20 cellular contexts compared by ENCODE assay signal in the genomic region with DNA sequence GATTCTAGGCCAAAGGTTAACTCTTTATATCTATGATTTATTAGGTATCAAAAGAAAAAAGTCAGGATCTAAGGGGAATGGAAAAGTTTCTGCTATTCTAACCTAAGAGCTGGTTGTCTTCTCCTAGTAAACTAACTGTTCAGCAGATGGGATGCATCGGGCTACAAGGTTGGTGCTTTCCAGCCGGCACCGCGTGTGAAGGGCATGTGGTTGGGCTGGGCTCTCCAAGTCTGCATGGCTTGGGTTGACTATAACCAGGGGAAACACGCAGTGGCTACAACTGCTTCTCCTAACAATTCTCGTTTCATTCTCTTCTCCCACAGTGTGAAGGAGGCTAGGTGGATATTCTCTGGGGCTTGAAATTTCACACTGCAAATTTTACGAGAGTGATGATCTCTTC.
"Had no signal": no experiment of that assay in that cellular context is flagged by ENCODE, and none has a peak within 500 bp of the region (broad histone marks: within the 10 kb centered on the region; RNA-seq: fewer than 3 reads in every experiment).

No MANE protein-coding gene starts in this region.

- H3K4me1 ChIP-seq: esophagus squamous epithelium, suprapubic skin had no signal

- H3K27me3 ChIP-seq: cardiac muscle cell, esophagus squamous epithelium, suprapubic skin had no signal

- H3K4me3 ChIP-seq: cardiac muscle cell, esophagus squamous epithelium, skin epidermis, suprapubic skin had no signal

- H3K27ac ChIP-seq: cardiac muscle cell, esophagus squamous epithelium, skin epidermis, suprapubic skin had no signal

- DNase-seq: activated CD4-positive, alpha-beta memory T cell treated with anti-CD3 and anti-CD28 coated beads, Interleukin-2, amount 10 ng/mL, durations not matched to agents 7 days and 5 days; activated CD4-positive, alpha-beta T cell treated with anti-CD3 and anti-CD28 coated beads for 4 hours; activated naive CD4-positive, alpha-beta T cell treated with anti-CD3 and anti-CD28 coated beads, Interleukin-2, amount 10 ng/mL, durations not matched to agents 7 days and 5 days; activated T-cell treated with anti-CD3 and anti-CD28 coated beads, Interleukin-2, amount 50 U/mL, for 24 hours; esophagus squamous epithelium; foreskin fibroblast; glutamatergic neuron; kidney; left ventricle myocardium superior; mesenchymal stem cell; nucleus accumbens; stimulated activated CD4-positive, alpha-beta T cell treated with anti-CD3 and anti-CD28 coated beads, Interleukin-15, amount 100 ng/mL, for 24 hours; stimulated activated CD4-positive, alpha-beta T cell treated with anti-CD3 and anti-CD28 coated beads, Interleukin-4, amount 100 ng/mL, for 1 hour; stimulated activated naive CD8-positive, alpha-beta T cell treated with anti-CD3 and anti-CD28 coated beads, Interleukin-15, Interleukin-2, amounts not matched to agents 100 U/mL and 50 U/mL, for 24 hours; T-helper 2 cell; trophoblast cell had no signal

- ATAC-seq: left ventricle myocardium superior; natural killer cell treated with Interleukin-12 subunit alpha and Interleukin-12 subunit beta and Interleukin-15 and Interleukin-18, amount 100 ng/mL, for 72 hours; stimulated activated naive CD8-positive, alpha-beta T cell treated with anti-CD3 and anti-CD28 coated beads, Interleukin-15, Interleukin-2, amounts not matched to agents 100 U/mL and 50 U/mL, for 24 hours had no signal

- H3K36me3 ChIP-seq: cardiac muscle cell, esophagus squamous epithelium, suprapubic skin had no signal

- H3K9me3 ChIP-seq: esophagus squamous epithelium, suprapubic skin had no signal
